In genomic region chr14:63641473-63642228, GRCh38 we compare ENCODE assay signal across 8 cellular contexts. TPM values are rescaled to one million over a fixed set of nuclear protein-coding genes. Genes with fewer than 3 reads are reported as not detected.
DNase-seq lines count a peak whose midpoint lies in the region; ATAC-seq and TF ChIP-seq lines count a peak whose summit lies in the region.

WDR89 (minus strand) TSS chr14:63641871; CDS start chr14:63599942, 41,929 bp downstream.

- H3K27ac ChIP-seq in CD4-positive, alpha-beta T cell (ENCODE audit: low read depth, low read length) = peak within 1 kb of the TSS; percentile 99
- peak within 1 kb of the TSS; percentile 92 for H3K27ac ChIP-seq in left lung

- H3K36me3 ChIP-seq in left lung = no peaks in the 10 kb centered on the region

- ATAC-seq in CD4-positive, alpha-beta T cell (ENCODE audit: poor library complexity) = peak; percentile 83
- peak; percentile 87 for ATAC-seq in GM19397 (IDR thresholded peaks at IDR 0.05; ENCODE audit: unreplicated experiment)
- ATAC-seq in HG03571 (IDR thresholded peaks at IDR 0.05; ENCODE audit: unreplicated experiment) = peak; percentile 82
- peak; percentile 96 for ATAC-seq in left lung

- intact Hi-C loops in CD4-positive, alpha-beta T cell (cut with DNase I, micrococcal nuclease) = loop anchor here (1.0 to 10.0 kb wide), 6 partner anchors 9 to 863 kb away; partner anchors contain the start of genes PPP2R5E (in 2 of the 2), ZBTB1 (in 2 of the 2), ZBTB25 (in 2 of the 2) and SYNE2 (in 1 of the 2)
- intact Hi-C loops in dendritic cell treated with granulocyte-macrophage colony-stimulating factor and Interleukin-4, amounts not matched to agents 40 ng/mL and 50 ng/mL, for 4 days (cut with micrococcal nuclease) = loop anchor here (1.0 to 5.0 kb wide), 3 partner anchors 85 to 696 kb away; partner anchors contain the start of gene PPP2R5E
- intact Hi-C loops in left lung (cut with DNase I) = no loop called here

- H3K4me3 ChIP-seq in left lung = peak within 1 kb of the TSS; percentile 65 to 66

- POLR2A ChIA-PET in CD4-positive, alpha-beta T cell (lab: Charles Lee) = interaction anchor here (0.7 to 3.9 kb wide), 33 partner anchors 8 to 1947 kb away, joined by 3 to 268 read pairs (median 4); partner anchors contain the start of genes HIF1A, PPP2R5E, SGPP1 and ZBTB1

- peak; percentile 47 for TF ChIP-seq CTCF in CD4-positive, alpha-beta T cell (IDR thresholded peaks at IDR 0.05)
- TF ChIP-seq CTCF in left lung (IDR thresholded peaks at IDR 0.05) = peak; percentile 55 to 79

- CTCF ChIA-PET in CD4-positive, alpha-beta T cell (lab: Charles Lee) = interaction anchor here (0.7 to 2.7 kb wide), 10 partner anchors 8 to 130 kb away, joined by 3 to 15 read pairs (median 4); partner anchors contain the start of genes PPP2R5E and SGPP1

- peaks cover 39% of the 10 kb centered on the region for H3K36me3 Mint-ChIP-seq in CD4-positive, alpha-beta T cell (ENCODE audit: low read depth)
- H3K36me3 Mint-ChIP-seq in dendritic cell treated with granulocyte-macrophage colony-stimulating factor and Interleukin-4, amounts not matched to agents 40 ng/mL and 50 ng/mL, for 4 days (ENCODE audit: low read depth) = peaks cover 37% of the 10 kb centered on the region

- peak; percentile 90 to 97 (median 93) for DNase-seq in CD4-positive, alpha-beta T cell
- DNase-seq in NCI-H774 (lab: John Stamatoyannopoulos, UW) = peak; percentile 95
- peak; percentile 93 to 95 for DNase-seq in activated CD4-positive, alpha-beta T cell treated with anti-CD3 and anti-CD28 coated beads, Interleukin-2, amount 50 U/mL, for 4 hours
- peak; percentile 94 to 98 for DNase-seq in left lung
- peak; percentile 88 to 92 for DNase-seq in stimulated activated CD4-positive, alpha-beta T cell treated with anti-CD3 and anti-CD28 coated beads, Interleukin-2, amount 100 ng/mL, for 48 hours

- H3K4me1 Mint-ChIP-seq in CD4-positive, alpha-beta T cell (ENCODE audit: low read depth) = peaks cover 43% of the 10 kb centered on the region
- H3K4me1 Mint-ChIP-seq in dendritic cell treated with granulocyte-macrophage colony-stimulating factor and Interleukin-4, amounts not matched to agents 40 ng/mL and 50 ng/mL, for 4 days (ENCODE audit: low read depth) = peaks cover 16% of the 10 kb centered on the region

- peaks cover 3% of the 10 kb centered on the region for H3K9me3 Mint-ChIP-seq in CD4-positive, alpha-beta T cell
- H3K9me3 Mint-ChIP-seq in dendritic cell treated with granulocyte-macrophage colony-stimulating factor and Interleukin-4, amounts not matched to agents 40 ng/mL and 50 ng/mL, for 4 days = peaks cover 6% of the 10 kb centered on the region

- peaks cover 0 to 25% of the 10 kb centered on the region in 2 donors for H3K4me1 ChIP-seq in left lung

- H3K4me3 Mint-ChIP-seq in CD4-positive, alpha-beta T cell = peak within 1 kb of the TSS; percentile 91
- peak within 1 kb of the TSS; percentile 98 for H3K4me3 Mint-ChIP-seq in dendritic cell treated with granulocyte-macrophage colony-stimulating factor and Interleukin-4, amounts not matched to agents 40 ng/mL and 50 ng/mL, for 4 days

- H3K27me3 ChIP-seq in CD4-positive, alpha-beta T cell (ENCODE audit: control insufficient read depth, insufficient read depth, low read length) = no peaks in the 10 kb centered on the region
- no peaks in the 10 kb centered on the region for H3K27me3 ChIP-seq in left lung

- no peaks in the 10 kb centered on the region for H3K27me3 Mint-ChIP-seq in CD4-positive, alpha-beta T cell
- H3K27me3 Mint-ChIP-seq in dendritic cell treated with granulocyte-macrophage colony-stimulating factor and Interleukin-4, amounts not matched to agents 40 ng/mL and 50 ng/mL, for 4 days = no peaks in the 10 kb centered on the region

- peak within 1 kb of the TSS; percentile 91 for H3K27ac Mint-ChIP-seq in CD4-positive, alpha-beta T cell
- H3K27ac Mint-ChIP-seq in dendritic cell treated with granulocyte-macrophage colony-stimulating factor and Interleukin-4, amounts not matched to agents 40 ng/mL and 50 ng/mL, for 4 days = peak within 1 kb of the TSS; percentile 99

- no peaks in the 10 kb centered on the region for H3K9me3 ChIP-seq in CD4-positive, alpha-beta T cell (ENCODE audit: control insufficient read depth, low read length)
- no peaks in the 10 kb centered on the region for H3K9me3 ChIP-seq in left lung

RNA-seq across cellular contexts. Expression of gene WDR89, which starts in this region (rescaled TPM):
- total RNA-seq in CD4-positive, alpha-beta T cell = 10 to 100 TPM; 12.4 to 13.4 TPM
- 10 to 100 TPM; 10.9 to 13.4 TPM for total RNA-seq in left lung

Comparison
In these comparisons a context has a peak if more than half of its experiments do, and no peak if none do; other contexts are left out.
1. Peak in every context shown above with its lines: DNase-seq, ATAC-seq, H3K4me3 ChIP-seq and H3K27ac ChIP-seq.
2. intact Hi-C loops: an anchor here in CD4-positive, alpha-beta T cell (1.0 to 10.0 kb wide) and dendritic cell treated with granulocyte-macrophage colony-stimulating factor and Interleukin-4, amounts not matched to agents 40 ng/mL and 50 ng/mL, for 4 days (1.0 to 5.0 kb wide); none called in left lung.